Comparison of ENCODE assay signal across 8 cellular contexts in genomic region chr2:127857494-127857818, GRCh38. TPM values are rescaled to one million over a fixed set of nuclear protein-coding genes. Genes with fewer than 3 reads are reported as not detected.
DNase-seq lines count a peak whose midpoint lies in the region; ATAC-seq lines count a peak whose summit lies in the region.

No MANE protein-coding gene starts in this region.

- H3K36me3 Mint-ChIP-seq in T-helper 17 cell (ENCODE audit: low read depth): no peaks in the 10 kb centered on the region
- H3K36me3 Mint-ChIP-seq in naive thymus-derived CD4-positive, alpha-beta T cell: peaks cover 0 to 15% (median 4%) of the 10 kb centered on the region in 5 donors

- no peaks in the 10 kb centered on the region for H3K9me3 Mint-ChIP-seq in naive thymus-derived CD4-positive, alpha-beta T cell

- intact Hi-C loops in naive thymus-derived CD4-positive, alpha-beta T cell (cut with micrococcal nuclease): loop anchor here (5.0 to 10.0 kb wide), 3 partner anchors 155 to 330 kb away; partner anchors contain the start of genes IWS1 (in 1 of the 2), SFT2D3 (in 1 of the 2) and UGGT1 (in 1 of the 2)

- H3K27me3 Mint-ChIP-seq in T-helper 17 cell: no peaks in the 10 kb centered on the region
- no peaks in the 10 kb centered on the region for H3K27me3 Mint-ChIP-seq in naive thymus-derived CD4-positive, alpha-beta T cell

- H3K27ac ChIP-seq in naive thymus-derived CD4-positive, alpha-beta T cell (ENCODE audit: low read depth, low read length): peak overlapping the region; percentile 86

- H3K9me3 ChIP-seq in T-helper 17 cell (ENCODE audit: control insufficient read depth, low read length, poor library complexity, severe bottlenecking) (no peaks in the 10 kb centered on the region), endocrine pancreas (ENCODE audit: control insufficient read depth, low read length) (no peaks in the 10 kb centered on the region)
- H3K9me3 ChIP-seq in naive thymus-derived CD4-positive, alpha-beta T cell (ENCODE audit: control insufficient read depth in 2 of 3, low read length in 3 of 3): no peaks in the 10 kb centered on the region

- peak overlapping the region; percentile 55 for H3K9ac ChIP-seq in endocrine pancreas (ENCODE audit: control insufficient read depth, insufficient read depth, low read length)

- peaks cover 24% of the 10 kb centered on the region for H3K4me1 Mint-ChIP-seq in T-helper 17 cell
- peaks cover 22 to 67% (median 44%) of the 10 kb centered on the region in 7 donors for H3K4me1 Mint-ChIP-seq in naive thymus-derived CD4-positive, alpha-beta T cell

- no peaks in the 10 kb centered on the region for H3K36me3 ChIP-seq in endocrine pancreas (ENCODE audit: control insufficient read depth, insufficient read depth, low read length)
- peaks cover 0 to 16% (median 0%) of the 10 kb centered on the region in 3 experiments for H3K36me3 ChIP-seq in naive thymus-derived CD4-positive, alpha-beta T cell (ENCODE audit: control insufficient read depth in 2 of 3, insufficient read depth in 3 of 3, low read length in 3 of 3)

- H3K4me3 ChIP-seq in endocrine pancreas (ENCODE audit: control insufficient read depth, insufficient read depth, low read length): peak overlapping the region; percentile 49
- H3K4me3 ChIP-seq in naive thymus-derived CD4-positive, alpha-beta T cell (ENCODE audit: low read length): peak overlapping the region; percentile 98

- H3K4me1 ChIP-seq in endocrine pancreas (ENCODE audit: control insufficient read depth, insufficient read depth, low read length): no peaks in the 10 kb centered on the region
- H3K4me1 ChIP-seq in naive thymus-derived CD4-positive, alpha-beta T cell (ENCODE audit: control insufficient read depth in 2 of 2, insufficient read depth in 2 of 2, low read length in 2 of 2): peaks cover 22 to 25% of the 10 kb centered on the region in 2 donors

- ATAC-seq in T-helper 17 cell (peak; percentile 10), GM19467 (IDR thresholded peaks at IDR 0.05; ENCODE audit: unreplicated experiment) (no peak), HG02588 (IDR thresholded peaks at IDR 0.05; ENCODE audit: unreplicated experiment) (no peak)
- no peak for ATAC-seq in naive thymus-derived CD4-positive, alpha-beta T cell

- DNase-seq in NK-92 treated with Interleukin-12 subunit alpha and Interleukin-12 subunit beta, amount 100 ng/mL, for 24 hours (lab: John Stamatoyannopoulos, UW): peak; percentile 5
- no peak for DNase-seq in NK-92 (lab: John Stamatoyannopoulos, UW; ENCODE audit: unreplicated experiment)
- DNase-seq in HT-29 (ENCODE audit: low spot score): peak; percentile 41
- DNase-seq in T-helper 17 cell: no peak
- no peak for DNase-seq in naive thymus-derived CD4-positive, alpha-beta T cell

- H3K4me3 Mint-ChIP-seq in T-helper 17 cell: peak overlapping the region; percentile 96
- peak overlapping the region; percentile 84 to 99 (median 94) for H3K4me3 Mint-ChIP-seq in naive thymus-derived CD4-positive, alpha-beta T cell

- CTCF ChIA-PET in naive thymus-derived CD4-positive, alpha-beta T cell (lab: Charles Lee): no interaction called here

- peak overlapping the region; percentile 96 for H3K27ac Mint-ChIP-seq in T-helper 17 cell
- peak overlapping the region; percentile 29 to 97 (median 90) for H3K27ac Mint-ChIP-seq in naive thymus-derived CD4-positive, alpha-beta T cell

- no peaks in the 10 kb centered on the region for H3K27me3 ChIP-seq in endocrine pancreas (ENCODE audit: control insufficient read depth, insufficient read depth, low read length)
- no peaks in the 10 kb centered on the region for H3K27me3 ChIP-seq in naive thymus-derived CD4-positive, alpha-beta T cell (ENCODE audit: control insufficient read depth in 2 of 2, insufficient read depth in 2 of 2, low read length in 2 of 2)

- POLR2A ChIA-PET in naive thymus-derived CD4-positive, alpha-beta T cell (lab: Charles Lee): interaction anchor here (0.5 to 2.6 kb wide), 12 partner anchors 10 to 564 kb away, joined by 3 to 10 read pairs (median 4); partner anchors contain the start of genes SAP130, SFT2D3, UGGT1 and WDR33

RNA-seq across cellular contexts. Expression of gene POLR2D, which starts 0.5 kb away (rescaled TPM):
- total RNA-seq in HT-29 (2014; rRNA removed; shearing (Covaris generic)): 14.0 and 17.8 TPM in 2 replicates
- 10 to 100 TPM; 19.6 to 29.7 TPM for total RNA-seq in T-helper 17 cell
- 10 to 100 TPM; 22.9 to 45.6 (median 30.7) TPM for total RNA-seq in naive thymus-derived CD4-positive, alpha-beta T cell
- polyA plus RNA-seq in naive thymus-derived CD4-positive, alpha-beta T cell: 10 to 100 TPM; 41.0 to 42.1 TPM

RNA-seq across cellular contexts. Expression of gene AMMECR1L, which starts 28.3 kb away (rescaled TPM):
- 8.7 and 10.5 TPM in 2 replicates for total RNA-seq in HT-29 (2014; rRNA removed; shearing (Covaris generic))
- 10 to 100 TPM; 15.6 to 17.0 TPM for total RNA-seq in T-helper 17 cell
- total RNA-seq in naive thymus-derived CD4-positive, alpha-beta T cell: 10 to 100 TPM; 10.5 to 17.2 (median 15.1) TPM
- polyA plus RNA-seq in naive thymus-derived CD4-positive, alpha-beta T cell: 10 to 100 TPM in 1 of 2 donors, 1 to 10 TPM in 1; 4.4 to 10.4 TPM

RNA-seq across cellular contexts. Expression of gene WDR33, which starts 46.5 kb away (rescaled TPM):
- total RNA-seq in HT-29 (2014; rRNA removed; shearing (Covaris generic)): 23.4 and 26.0 TPM in 2 replicates
- total RNA-seq in T-helper 17 cell: 10 to 100 TPM; 55.2 to 61.8 TPM
- 10 to 100 TPM; 62.6 to 98.7 (median 72.3) TPM for total RNA-seq in naive thymus-derived CD4-positive, alpha-beta T cell
- 10 to 100 TPM; 36.7 to 50.4 TPM for polyA plus RNA-seq in naive thymus-derived CD4-positive, alpha-beta T cell

Comparison
In these comparisons a context has a peak if more than half of its experiments do, and no peak if none do; other contexts are left out.
1. DNase-seq: peak in NK-92 treated with Interleukin-12 subunit alpha and Interleukin-12 subunit beta, amount 100 ng/mL, for 24 hours (single experiment) and HT-29 (single experiment); none in NK-92 (single experiment), T-helper 17 cell (0 of 3) and naive thymus-derived CD4-positive, alpha-beta T cell (0 of 9).